In genomic region chr12:114799574-114800487, GRCh38 we compare ENCODE assay signal across 1 cellular context.
TF ChIP-seq lines count a peak whose summit lies in the region.

No MANE protein-coding gene starts in this region.

TF ChIP-seq in HepG2, 621 proteins besides CTCF, POLR2A, EP300 and RAD21 (continued from another document and continues in another):
- peak; percentile 69; the same call in 1 of the 2 replicates for TF ChIP-seq TSC22D2 (CRISPR knock-in tag; IDR thresholded peaks at IDR 0.05; ENCODE audit: borderline replicate concordance)
- no peak for TF ChIP-seq ZFP36L2 (CRISPR knock-in tag; IDR thresholded peaks at IDR 0.05)
- TF ChIP-seq ZSCAN29 (CRISPR knock-in tag; conservative IDR thresholded peaks at IDR 0.05), result peak; percentile 95
- no peak for TF ChIP-seq HOXA7 (CRISPR knock-in tag; IDR thresholded peaks at IDR 0.05)
- TF ChIP-seq, protein P1, sequence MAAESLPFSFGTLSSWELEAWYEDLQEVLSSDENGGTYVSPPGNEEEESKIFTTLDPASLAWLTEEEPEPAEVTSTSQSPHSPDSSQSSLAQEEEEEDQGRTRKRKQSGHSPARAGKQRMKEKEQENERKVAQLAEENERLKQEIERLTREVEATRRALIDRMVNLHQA (CRISPR knock-in tag; IDR thresholded peaks at IDR 0.05), result no peak
- no peak for TF ChIP-seq HMGA1 (CRISPR knock-in tag; conservative IDR thresholded peaks at IDR 0.05)
- no peak for TF ChIP-seq RORA (CRISPR knock-in tag; IDR thresholded peaks at IDR 0.05)
- no peak for TF ChIP-seq ZNF720 (CRISPR knock-in tag; IDR thresholded peaks at IDR 0.05)
- TF ChIP-seq YEATS2 (CRISPR knock-in tag; IDR thresholded peaks at IDR 0.05; ENCODE audit: borderline replicate concordance), result peak; percentile 82; the same call in 1 of the 2 replicates
- peak; percentile 73; the same call in 1 of the 2 replicates for TF ChIP-seq ZNF280D (CRISPR knock-in tag; IDR thresholded peaks at IDR 0.05)
- TF ChIP-seq ZNF513 (CRISPR knock-in tag; conservative IDR thresholded peaks at IDR 0.05), result no peak
- peak; percentile 83; the same call in 1 of the 2 replicates for TF ChIP-seq NKX3-1 (CRISPR knock-in tag; IDR thresholded peaks at IDR 0.05)
- TF ChIP-seq DNMT1 (CRISPR knock-in tag; IDR thresholded peaks at IDR 0.05), result peak; percentile 79; the same call in 1 of the 2 replicates
- TF ChIP-seq IRF9 (CRISPR knock-in tag; IDR thresholded peaks at IDR 0.05; ENCODE audit: borderline replicate concordance), result peak; percentile 96; the same call in 1 of the 2 replicates
- peak; percentile 97 for TF ChIP-seq SAP130 (CRISPR knock-in tag; IDR thresholded peaks at IDR 0.05; ENCODE audit: low read depth)
- TF ChIP-seq POGZ (CRISPR knock-in tag; IDR thresholded peaks at IDR 0.05), result peak; percentile 90
- peak; percentile 71; the same call in 1 of the 2 replicates for TF ChIP-seq ZNF605 (CRISPR knock-in tag; IDR thresholded peaks at IDR 0.05)
- TF ChIP-seq MAFF (IDR thresholded peaks at IDR 0.05; ENCODE audit: low read depth, low read length), result no peak
- TF ChIP-seq, protein P2, sequence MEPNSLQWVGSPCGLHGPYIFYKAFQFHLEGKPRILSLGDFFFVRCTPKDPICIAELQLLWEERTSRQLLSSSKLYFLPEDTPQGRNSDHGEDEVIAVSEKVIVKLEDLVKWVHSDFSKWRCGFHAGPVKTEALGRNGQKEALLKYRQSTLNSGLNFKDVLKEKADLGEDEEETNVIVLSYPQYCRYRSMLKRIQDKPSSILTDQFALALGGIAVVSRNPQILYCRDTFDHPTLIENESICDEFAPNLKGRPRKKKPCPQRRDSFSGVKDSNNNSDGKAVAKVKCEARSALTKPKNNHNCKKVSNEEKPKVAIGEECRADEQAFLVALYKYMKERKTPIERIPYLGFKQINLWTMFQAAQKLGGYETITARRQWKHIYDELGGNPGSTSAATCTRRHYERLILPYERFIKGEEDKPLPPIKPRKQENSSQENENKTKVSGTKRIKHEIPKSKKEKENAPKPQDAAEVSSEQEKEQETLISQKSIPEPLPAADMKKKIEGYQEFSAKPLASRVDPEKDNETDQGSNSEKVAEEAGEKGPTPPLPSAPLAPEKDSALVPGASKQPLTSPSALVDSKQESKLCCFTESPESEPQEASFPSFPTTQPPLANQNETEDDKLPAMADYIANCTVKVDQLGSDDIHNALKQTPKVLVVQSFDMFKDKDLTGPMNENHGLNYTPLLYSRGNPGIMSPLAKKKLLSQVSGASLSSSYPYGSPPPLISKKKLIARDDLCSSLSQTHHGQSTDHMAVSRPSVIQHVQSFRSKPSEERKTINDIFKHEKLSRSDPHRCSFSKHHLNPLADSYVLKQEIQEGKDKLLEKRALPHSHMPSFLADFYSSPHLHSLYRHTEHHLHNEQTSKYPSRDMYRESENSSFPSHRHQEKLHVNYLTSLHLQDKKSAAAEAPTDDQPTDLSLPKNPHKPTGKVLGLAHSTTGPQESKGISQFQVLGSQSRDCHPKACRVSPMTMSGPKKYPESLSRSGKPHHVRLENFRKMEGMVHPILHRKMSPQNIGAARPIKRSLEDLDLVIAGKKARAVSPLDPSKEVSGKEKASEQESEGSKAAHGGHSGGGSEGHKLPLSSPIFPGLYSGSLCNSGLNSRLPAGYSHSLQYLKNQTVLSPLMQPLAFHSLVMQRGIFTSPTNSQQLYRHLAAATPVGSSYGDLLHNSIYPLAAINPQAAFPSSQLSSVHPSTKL (CRISPR knock-in tag; IDR thresholded peaks at IDR 0.05), result peak; percentile 99
- TF ChIP-seq NFIB (CRISPR knock-in tag; IDR thresholded peaks at IDR 0.05; ENCODE audit: borderline replicate concordance), result no peak
- TF ChIP-seq ZNF335 (CRISPR knock-in tag; IDR thresholded peaks at IDR 0.05), result peak; percentile 79; the same call in 1 of the 2 replicates
- peak; percentile 93 for TF ChIP-seq KDM6A (CRISPR knock-in tag; IDR thresholded peaks at IDR 0.05; ENCODE audit: low read depth)
- TF ChIP-seq TCF7 (IDR thresholded peaks at IDR 0.05; ENCODE audit: low read depth), result peak; percentile 100
- no peak for TF ChIP-seq ZNF432 (CRISPR knock-in tag; IDR thresholded peaks at IDR 0.05; ENCODE audit: borderline replicate concordance)
- TF ChIP-seq CBX2 (IDR thresholded peaks at IDR 0.05; ENCODE audit: low read depth, low read length), result no peak
- 0 out of 2 replicates have a peak, but pooled peaks have one; percentile 61 for TF ChIP-seq CBX2 (CRISPR knock-in tag; IDR thresholded peaks at IDR 0.05; ENCODE audit: low read depth)
- TF ChIP-seq JUNB (CRISPR knock-in tag; IDR thresholded peaks at IDR 0.05; ENCODE audit: borderline replicate concordance), result no peak; the same call in 1 of the 2 replicates
- TF ChIP-seq XRCC5 (optimal IDR thresholded peaks at IDR 0.05; ENCODE audit: low read length), result peak; percentile 90
- TF ChIP-seq, protein P3, sequence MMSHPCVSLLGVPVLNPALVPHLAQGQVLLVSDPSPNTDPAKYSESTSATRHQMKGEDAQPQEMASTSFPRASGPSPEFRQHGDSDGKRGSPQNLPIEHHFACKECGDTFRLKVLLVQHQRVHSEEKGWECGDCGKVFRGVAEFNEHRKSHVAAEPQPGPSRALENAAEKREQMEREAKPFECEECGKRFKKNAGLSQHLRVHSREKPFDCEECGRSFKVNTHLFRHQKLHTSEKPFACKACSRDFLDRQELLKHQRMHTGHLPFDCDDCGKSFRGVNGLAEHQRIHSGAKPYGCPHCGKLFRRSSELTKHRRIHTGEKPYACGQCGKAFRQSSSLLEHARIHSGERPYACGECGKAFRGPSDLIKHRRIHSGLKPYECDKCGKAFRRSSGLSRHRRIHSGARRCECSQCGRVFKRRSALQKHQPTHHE (CRISPR knock-in tag; IDR thresholded peaks at IDR 0.05; ENCODE audit: borderline replicate concordance), result 0 out of 2 replicates have a peak, but pooled peaks have one; percentile 33
- peak; percentile 96 for TF ChIP-seq KDM4B (CRISPR knock-in tag; IDR thresholded peaks at IDR 0.05)
- no peak for TF ChIP-seq GABPA (IDR thresholded peaks at IDR 0.05; ENCODE audit: low read depth, low read length)
- TF ChIP-seq GABPA (CRISPR knock-in tag; IDR thresholded peaks at IDR 0.05; ENCODE audit: low read depth), result peak; percentile 66; the same call in 1 of the 2 replicates
- no peak for TF ChIP-seq ATF7 (IDR thresholded peaks at IDR 0.05)
- peak; percentile 86 for TF ChIP-seq ATF7 (CRISPR knock-in tag; IDR thresholded peaks at IDR 0.05)
- TF ChIP-seq NFRKB (IDR thresholded peaks at IDR 0.05), result no peak
- no peak for TF ChIP-seq CCAR2 (optimal IDR thresholded peaks at IDR 0.05; ENCODE audit: low read depth, low read length)
- peak; percentile 95 for TF ChIP-seq WIZ (CRISPR knock-in tag; IDR thresholded peaks at IDR 0.05)
- no peak for TF ChIP-seq HNRNPUL1 (IDR thresholded peaks at IDR 0.05; ENCODE audit: low read depth, low read length)
- TF ChIP-seq, protein P4, sequence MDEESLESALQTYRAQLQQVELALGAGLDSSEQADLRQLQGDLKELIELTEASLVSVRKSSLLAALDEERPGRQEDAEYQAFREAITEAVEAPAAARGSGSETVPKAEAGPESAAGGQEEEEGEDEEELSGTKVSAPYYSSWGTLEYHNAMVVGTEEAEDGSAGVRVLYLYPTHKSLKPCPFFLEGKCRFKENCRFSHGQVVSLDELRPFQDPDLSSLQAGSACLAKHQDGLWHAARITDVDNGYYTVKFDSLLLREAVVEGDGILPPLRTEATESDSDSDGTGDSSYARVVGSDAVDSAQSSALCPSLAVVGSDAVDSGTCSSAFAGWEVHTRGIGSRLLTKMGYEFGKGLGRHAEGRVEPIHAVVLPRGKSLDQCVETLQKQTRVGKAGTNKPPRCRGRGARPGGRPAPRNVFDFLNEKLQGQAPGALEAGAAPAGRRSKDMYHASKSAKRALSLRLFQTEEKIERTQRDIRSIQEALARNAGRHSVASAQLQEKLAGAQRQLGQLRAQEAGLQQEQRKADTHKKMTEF (CRISPR knock-in tag; IDR thresholded peaks at IDR 0.05), result peak; percentile 99
- TF ChIP-seq ZNF354B (CRISPR knock-in tag; IDR thresholded peaks at IDR 0.05), result no peak
- peak; percentile 94 for TF ChIP-seq ZNF136 (CRISPR knock-in tag; IDR thresholded peaks at IDR 0.05; ENCODE audit: low read depth)
- no peak for TF ChIP-seq ZNF549 (CRISPR knock-in tag; IDR thresholded peaks at IDR 0.05)
- TF ChIP-seq, protein P5, sequence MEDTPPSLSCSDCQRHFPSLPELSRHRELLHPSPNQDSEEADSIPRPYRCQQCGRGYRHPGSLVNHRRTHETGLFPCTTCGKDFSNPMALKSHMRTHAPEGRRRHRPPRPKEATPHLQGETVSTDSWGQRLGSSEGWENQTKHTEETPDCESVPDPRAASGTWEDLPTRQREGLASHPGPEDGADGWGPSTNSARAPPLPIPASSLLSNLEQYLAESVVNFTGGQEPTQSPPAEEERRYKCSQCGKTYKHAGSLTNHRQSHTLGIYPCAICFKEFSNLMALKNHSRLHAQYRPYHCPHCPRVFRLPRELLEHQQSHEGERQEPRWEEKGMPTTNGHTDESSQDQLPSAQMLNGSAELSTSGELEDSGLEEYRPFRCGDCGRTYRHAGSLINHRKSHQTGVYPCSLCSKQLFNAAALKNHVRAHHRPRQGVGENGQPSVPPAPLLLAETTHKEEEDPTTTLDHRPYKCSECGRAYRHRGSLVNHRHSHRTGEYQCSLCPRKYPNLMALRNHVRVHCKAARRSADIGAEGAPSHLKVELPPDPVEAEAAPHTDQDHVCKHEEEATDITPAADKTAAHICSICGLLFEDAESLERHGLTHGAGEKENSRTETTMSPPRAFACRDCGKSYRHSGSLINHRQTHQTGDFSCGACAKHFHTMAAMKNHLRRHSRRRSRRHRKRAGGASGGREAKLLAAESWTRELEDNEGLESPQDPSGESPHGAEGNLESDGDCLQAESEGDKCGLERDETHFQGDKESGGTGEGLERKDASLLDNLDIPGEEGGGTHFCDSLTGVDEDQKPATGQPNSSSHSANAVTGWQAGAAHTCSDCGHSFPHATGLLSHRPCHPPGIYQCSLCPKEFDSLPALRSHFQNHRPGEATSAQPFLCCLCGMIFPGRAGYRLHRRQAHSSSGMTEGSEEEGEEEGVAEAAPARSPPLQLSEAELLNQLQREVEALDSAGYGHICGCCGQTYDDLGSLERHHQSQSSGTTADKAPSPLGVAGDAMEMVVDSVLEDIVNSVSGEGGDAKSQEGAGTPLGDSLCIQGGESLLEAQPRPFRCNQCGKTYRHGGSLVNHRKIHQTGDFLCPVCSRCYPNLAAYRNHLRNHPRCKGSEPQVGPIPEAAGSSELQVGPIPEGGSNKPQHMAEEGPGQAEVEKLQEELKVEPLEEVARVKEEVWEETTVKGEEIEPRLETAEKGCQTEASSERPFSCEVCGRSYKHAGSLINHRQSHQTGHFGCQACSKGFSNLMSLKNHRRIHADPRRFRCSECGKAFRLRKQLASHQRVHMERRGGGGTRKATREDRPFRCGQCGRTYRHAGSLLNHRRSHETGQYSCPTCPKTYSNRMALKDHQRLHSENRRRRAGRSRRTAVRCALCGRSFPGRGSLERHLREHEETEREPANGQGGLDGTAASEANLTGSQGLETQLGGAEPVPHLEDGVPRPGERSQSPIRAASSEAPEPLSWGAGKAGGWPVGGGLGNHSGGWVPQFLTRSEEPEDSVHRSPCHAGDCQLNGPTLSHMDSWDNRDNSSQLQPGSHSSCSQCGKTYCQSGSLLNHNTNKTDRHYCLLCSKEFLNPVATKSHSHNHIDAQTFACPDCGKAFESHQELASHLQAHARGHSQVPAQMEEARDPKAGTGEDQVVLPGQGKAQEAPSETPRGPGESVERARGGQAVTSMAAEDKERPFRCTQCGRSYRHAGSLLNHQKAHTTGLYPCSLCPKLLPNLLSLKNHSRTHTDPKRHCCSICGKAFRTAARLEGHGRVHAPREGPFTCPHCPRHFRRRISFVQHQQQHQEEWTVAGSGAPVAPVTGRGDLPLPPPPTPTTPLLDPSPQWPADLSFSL (CRISPR knock-in tag; IDR thresholded peaks at IDR 0.05), result 0 out of 2 replicates have a peak, but pooled peaks have one; percentile 59
- no peak for TF ChIP-seq E2F5 (CRISPR knock-in tag; conservative IDR thresholded peaks at IDR 0.05)
- no peak for TF ChIP-seq ZFP36 (IDR thresholded peaks at IDR 0.05; ENCODE audit: borderline replicate concordance, low read depth, low read length, partially characterized antibody)
- no peak for TF ChIP-seq IKZF1 (IDR thresholded peaks at IDR 0.05)
